11 cellular contexts compared by ENCODE assay signal in genomic region chr18:12317664-12318333, GRCh38.
A peak's percentile ranks its signal among the peaks of the same experiment; 100 is the strongest.
DNase-seq lines count a peak whose midpoint lies in the region; ATAC-seq and TF ChIP-seq lines count a peak whose summit lies in the region.
"Had no signal": no experiment of that assay in that cellular context is flagged by ENCODE, and none has a peak within 500 bp of the region (broad histone marks: within the 10 kb centered on the region; RNA-seq: fewer than 3 reads in every experiment).

No MANE protein-coding gene starts in this region.

- H3K4me3 ChIP-seq in ACC112 (ENCODE audit: low read depth, low read length), result no peak overlapping the region
- H3K4me3 ChIP-seq in coronary artery, result peak overlapping the region; percentile 29

- TF ChIP-seq CTCF in coronary artery (IDR thresholded peaks at IDR 0.05), result no peak

- ATAC-seq in memory B cell (ENCODE audit: low read depth) (peak; percentile 73), HG03097 (IDR thresholded peaks at IDR 0.05; ENCODE audit: low FRiP score, unreplicated experiment) (no peak), HG03571 (IDR thresholded peaks at IDR 0.05; ENCODE audit: unreplicated experiment) (no peak)

- H3K4me1 ChIP-seq in ACC112 (ENCODE audit: control insufficient read depth, insufficient read depth, low read length, unreplicated experiment), result peaks cover 64% of the 10 kb centered on the region

- peak overlapping the region; percentile 78 for H3K27ac ChIP-seq in ACC112 (ENCODE audit: low read depth, low read length)
- H3K27ac ChIP-seq in coronary artery, result peak overlapping the region; percentile 52 to 81
- H3K27ac ChIP-seq: neutrophil had no signal

- peaks cover 86% of the 10 kb centered on the region for H3K79me2 ChIP-seq in ACC112 (ENCODE audit: control insufficient read depth, insufficient read depth, low read length, unreplicated experiment)

- no peak overlapping the region for H2AFZ ChIP-seq in ACC112 (ENCODE audit: low read length, unreplicated experiment)

- H3K36me3 Mint-ChIP-seq in memory B cell, result no peaks in the 10 kb centered on the region

- in situ Hi-C loops in KBM-7 (cut with MboI; ENCODE audit: low pct_unique_long_range_greater_than_20kb, low sequenced_read_pairs), result no loop called here

- peaks cover 32% of the 10 kb centered on the region for H3K4me1 Mint-ChIP-seq in memory B cell

- H3K27me3 Mint-ChIP-seq in memory B cell, result no peaks in the 10 kb centered on the region

- H3K9me3 Mint-ChIP-seq in memory B cell, result no peaks in the 10 kb centered on the region

- no peaks in the 10 kb centered on the region for H3K27me3 ChIP-seq in ACC112 (ENCODE audit: insufficient read depth, low read length)
- H3K27me3 ChIP-seq: neutrophil had no signal

- H3K27ac Mint-ChIP-seq in memory B cell, result peak overlapping the region; percentile 86

- peak overlapping the region; percentile 33 for H3K4me3 Mint-ChIP-seq in memory B cell

- DNase-seq in KBM-7 (peak; percentile 63), coronary artery (ENCODE audit: low spot score) (peak; percentile 73), memory B cell (ENCODE audit: low spot score in 2 of 2) (no peak), NCI-H2029 treated with DMSO at 0.1 percent for 48 hours (lab: John Stamatoyannopoulos, UW) (no peak)
- no peak for DNase-seq in stimulated activated CD4-positive, alpha-beta T cell treated with anti-CD3 and anti-CD28 coated beads, Interleukin-2, amount 100 ng/mL, for 48 hours
- DNase-seq: activated CD4-positive, alpha-beta T cell treated with anti-CD3 and anti-CD28 coated beads for 1 hour; stimulated activated CD8-positive, alpha-beta memory T cell treated with anti-CD3 and anti-CD28 coated beads, Interleukin-4, amount 100 ng/mL, for 48 hours had no signal

- peaks cover 65% of the 10 kb centered on the region for H3K36me3 ChIP-seq in ACC112 (ENCODE audit: insufficient read depth, low read length)

Comparison
In these comparisons a context has a peak if more than half of its experiments do, and no peak if none do; other contexts are left out.
1. DNase-seq: peak in KBM-7 (single experiment) and coronary artery (single experiment); none in memory B cell (0 of 2), NCI-H2029 treated with DMSO at 0.1 percent for 48 hours (single experiment) and stimulated activated CD4-positive, alpha-beta T cell treated with anti-CD3 and anti-CD28 coated beads, Interleukin-2, amount 100 ng/mL, for 48 hours (0 of 2).